Comparison of ENCODE assay signal across 8 cellular contexts in the genomic region with DNA sequence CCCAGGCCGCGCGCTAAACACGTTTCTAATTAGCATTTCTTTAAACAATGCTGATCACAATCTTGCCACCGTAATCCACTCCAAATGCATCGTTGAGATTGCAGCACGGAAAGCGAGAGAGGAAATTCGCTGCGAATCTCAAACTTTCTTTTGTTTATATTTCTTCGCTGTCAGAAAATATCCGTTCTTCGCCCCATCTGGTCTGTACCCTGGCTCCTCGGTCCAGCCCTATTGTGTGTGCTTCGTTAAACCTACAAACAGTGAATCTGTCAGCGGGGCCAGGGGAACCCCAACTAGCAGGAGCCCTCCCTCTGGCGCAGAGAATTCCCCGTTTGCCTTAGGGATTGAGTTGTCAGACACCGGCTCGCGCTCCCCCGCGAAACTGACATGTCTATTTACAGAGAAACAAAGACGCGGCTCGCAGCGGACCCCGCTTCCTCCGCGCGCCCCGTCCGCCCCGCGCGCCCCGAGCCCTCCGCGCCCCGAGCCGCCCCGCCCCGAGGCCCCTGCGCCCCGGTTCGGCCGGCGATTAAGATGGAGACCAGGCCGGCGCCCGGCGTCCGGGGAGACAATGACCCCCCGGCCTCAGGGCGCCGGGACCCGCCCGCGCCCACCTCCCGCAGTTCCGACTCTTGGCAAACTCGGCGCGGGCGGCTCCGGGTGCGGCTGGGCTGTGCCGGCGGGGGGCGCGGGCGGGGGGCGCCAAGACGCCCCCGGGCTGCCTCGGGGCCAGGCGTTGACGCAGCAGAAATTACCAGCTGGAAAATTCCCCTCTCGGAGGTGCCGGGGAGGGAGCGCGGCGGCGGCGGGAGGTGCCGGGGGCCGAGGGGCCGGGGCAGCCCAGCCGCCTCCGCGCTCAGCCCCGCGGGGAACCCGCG. TPM values are rescaled to one million over a fixed set of nuclear protein-coding genes. Genes with fewer than 3 reads are reported as not detected.
A peak's percentile ranks its signal among the peaks of the same experiment; 100 is the strongest.
DNase-seq lines count a peak whose midpoint lies in the region; ATAC-seq and TF ChIP-seq lines count a peak whose summit lies in the region.

No MANE protein-coding gene starts in this region.

- H3K4me3 ChIP-seq in NB4 (ENCODE audit: low read depth, low read length) (peak overlapping the region; percentile 38), duodenal mucosa (ENCODE audit: low read depth in 1 of 2, low read length in 2 of 2) (peak overlapping the region; percentile 53 to 68), BE2C (ENCODE audit: low read depth, low read length) (no peak overlapping the region)

- TF ChIP-seq POLR2A in GM18505 (IDR thresholded peaks at IDR 0.05; ENCODE audit: borderline replicate concordance, extremely low read depth, insufficient read depth, insufficient read length) = no peak
- no peak for TF ChIP-seq POLR2A in NB4 (IDR thresholded peaks at IDR 0.05; ENCODE audit: extremely low read depth, insufficient read length)

- DNase-seq in NB4 (ENCODE audit: low read depth) = peak; percentile 34
- peak; percentile 25 for DNase-seq in myocyte (ENCODE audit: low read depth)
- no peak for DNase-seq in BE2C
- DNase-seq in NCI-H2081 treated with DMSO at 0.1 percent for 48 hours (lab: John Stamatoyannopoulos, UW) = no peak

- H3K9me3 ChIP-seq in duodenal mucosa (ENCODE audit: control insufficient read depth in 1 of 2, low read length in 2 of 2) = no peaks in the 10 kb centered on the region
- no peaks in the 10 kb centered on the region for H3K9me3 ChIP-seq in BE2C

- H3K4me1 ChIP-seq in duodenal mucosa (ENCODE audit: control insufficient read depth in 1 of 2, insufficient read depth in 2 of 2, low read length in 2 of 2) (peaks cover 5 to 21% of the 10 kb centered on the region in 2 donors), BE2C (peaks cover 4% of the 10 kb centered on the region; the same call in 1 of the 2 replicates)

- H3K36me3 ChIP-seq in duodenal mucosa (ENCODE audit: control insufficient read depth in 1 of 2, insufficient read depth in 2 of 2, low read length in 2 of 2) = no peaks in the 10 kb centered on the region
- H3K36me3 ChIP-seq in BE2C = no peaks in the 10 kb centered on the region

- ATAC-seq in GM18505 (IDR thresholded peaks at IDR 0.05; ENCODE audit: unreplicated experiment) (peak; percentile 4), GM21737 (IDR thresholded peaks at IDR 0.05; ENCODE audit: unreplicated experiment) (no peak), HG02973 (IDR thresholded peaks at IDR 0.05; ENCODE audit: unreplicated experiment) (no peak)

- TF ChIP-seq CTCF in NB4 (IDR thresholded peaks at IDR 0.05; ENCODE audit: low read depth, low read length) (no peak), BE2C (IDR thresholded peaks at IDR 0.05; ENCODE audit: low read depth, low read length) (no peak)

- H3K27ac ChIP-seq in duodenal mucosa (ENCODE audit: low read depth, low read length) = peak overlapping the region; percentile 42

- H3K27me3 ChIP-seq in duodenal mucosa (ENCODE audit: control insufficient read depth in 1 of 2, insufficient read depth in 2 of 2, low read length in 2 of 2) = peaks cover 34 to 42% of the 10 kb centered on the region in 2 donors
- H3K27me3 ChIP-seq in BE2C = peaks cover 32% of the 10 kb centered on the region

- H3K9ac ChIP-seq in duodenal mucosa (ENCODE audit: low read depth in 1 of 2, low read length in 2 of 2) = peak overlapping the region in 1 of 2 donors; percentile 17

RNA-seq across cellular contexts. Expression of gene ZBTB46, which starts 0.9 kb away (rescaled TPM):
- 19.6 and 20.9 TPM in 2 replicates for total RNA-seq in myocyte
- 9.0 TPM for polyA plus RNA-seq in myocyte (2012)
- 3.7 TPM for polyA plus RNA-seq in BE2C (2012; ENCODE audit: insufficient read depth, insufficient read length, low read depth)

RNA-seq across cellular contexts. Expression of gene ABHD16B, which starts 31.1 kb away (rescaled TPM):
- not detected in 2 replicates for total RNA-seq in myocyte
- not detected for polyA plus RNA-seq in myocyte (2012)
- 9.8 TPM for polyA plus RNA-seq in BE2C (2012; ENCODE audit: insufficient read depth, insufficient read length, low read depth)

RNA-seq across cellular contexts. Expression of gene TPD52L2, which starts 34.9 kb away (rescaled TPM):
- total RNA-seq in myocyte = 94.4 and 99.0 TPM in 2 replicates
- 118 TPM for polyA plus RNA-seq in myocyte (2012)
- polyA plus RNA-seq in BE2C (2012; ENCODE audit: insufficient read depth, insufficient read length, low read depth) = 173 TPM

Comparison
In these comparisons a context has a peak if more than half of its experiments do, and no peak if none do; other contexts are left out.
1. DNase-seq: peak in NB4 (single experiment) and myocyte (single experiment); none in BE2C (single experiment) and NCI-H2081 treated with DMSO at 0.1 percent for 48 hours (single experiment).